13 cellular contexts compared by ENCODE assay signal in the genomic region with DNA sequence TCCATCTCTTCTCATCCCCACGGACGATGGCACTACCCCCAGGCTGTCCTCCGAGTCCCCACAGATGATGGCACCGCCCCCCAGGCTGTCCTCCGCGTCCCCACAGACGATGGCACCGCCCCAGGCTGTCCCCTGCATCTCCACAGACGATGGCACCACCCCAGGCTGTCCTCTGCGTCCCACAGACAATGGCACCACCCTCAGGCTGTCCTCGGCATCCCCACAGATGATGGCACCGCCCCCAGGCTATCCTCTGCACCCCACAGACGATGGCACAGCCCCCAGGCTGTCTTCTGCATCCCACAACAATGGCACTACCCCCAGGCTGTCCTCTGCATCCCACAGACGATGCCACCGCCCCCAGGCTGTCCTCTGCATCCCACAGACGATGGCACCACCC. TPM values are rescaled to one million over a fixed set of nuclear protein-coding genes. Genes with fewer than 3 reads are reported as not detected.
DNase-seq lines count a peak whose midpoint lies in the region; ATAC-seq and TF ChIP-seq lines count a peak whose summit lies in the region.
"Had no signal": no experiment of that assay in that cellular context is flagged by ENCODE, and none has a peak within 500 bp of the region (broad histone marks: within the 10 kb centered on the region; RNA-seq: fewer than 3 reads in every experiment).

No MANE protein-coding gene starts in this region.

- H3K9me3 Mint-ChIP-seq in activated naive CD4-positive, alpha-beta T cell treated with anti-CD3 and anti-CD28 coated beads for 36 hours = no peaks in the 10 kb centered on the region
- no peaks in the 10 kb centered on the region for H3K9me3 Mint-ChIP-seq in stimulated activated effector memory CD8-positive, alpha-beta T cell treated with anti-CD3 and anti-CD28 coated beads, Interleukin-12 subunit alpha, Interleukin-12 subunit beta, amount 100 ng/mL, for 72 hours
- H3K9me3 Mint-ChIP-seq: GM23338 had no signal

- no peaks in the 10 kb centered on the region for H3K9me3 ChIP-seq in adrenal gland (replicated peaks in 1 of 3)

- H3K27ac ChIP-seq in adrenal gland = no peak overlapping the region
- H3K27ac ChIP-seq: HL-60 had no signal

- peak; percentile 70 for ATAC-seq in stimulated activated effector memory CD8-positive, alpha-beta T cell treated with anti-CD3 and anti-CD28 coated beads, Interleukin-12 subunit alpha, Interleukin-12 subunit beta, amount 100 ng/mL, for 72 hours
- ATAC-seq: GM23338 had no signal

- no peak for TF ChIP-seq POLR2A in adrenal gland (IDR thresholded peaks at IDR 0.05)

- H3K36me3 ChIP-seq in adrenal gland (replicated peaks in 1 of 2) = no peaks in the 10 kb centered on the region

- intact Hi-C loops in activated naive CD4-positive, alpha-beta T cell treated with anti-CD3 and anti-CD28 coated beads for 36 hours (cut with micrococcal nuclease) = no loop called here
- intact Hi-C loops in adrenal gland (cut with DNase I) = no loop called here

- no peak overlapping the region for H3K4me3 Mint-ChIP-seq in activated naive CD4-positive, alpha-beta T cell treated with anti-CD3 and anti-CD28 coated beads for 36 hours
- peak overlapping the region; percentile 39 for H3K4me3 Mint-ChIP-seq in stimulated activated effector memory CD8-positive, alpha-beta T cell treated with anti-CD3 and anti-CD28 coated beads, Interleukin-12 subunit alpha, Interleukin-12 subunit beta, amount 100 ng/mL, for 72 hours
- H3K4me3 Mint-ChIP-seq: GM23338 had no signal

- CTCF ChIA-PET in activated naive CD4-positive, alpha-beta T cell treated with anti-CD3 and anti-CD28 coated beads for 36 hours (lab: Charles Lee) = interaction anchor here (0.6 to 0.7 kb wide), 2 partner anchors 16 to 138 kb away, joined by 4 to 5 read pairs; no protein-coding TSS in a partner anchor

- no peaks in the 10 kb centered on the region for H3K4me1 ChIP-seq in adrenal gland (replicated peaks in 1 of 2)

- H3K4me3 ChIP-seq in adrenal gland = no peak overlapping the region
- H3K4me3 ChIP-seq: GM23338, SK-N-MC had no signal

- WGBS in adrenal gland, 4 donors = 61 to 72% (median 68%) methylated on average over 12 to 16 of the region's 16 CpGs

- peak; percentile 38 for DNase-seq in activated naive CD4-positive, alpha-beta T cell treated with anti-CD3 and anti-CD28 coated beads for 36 hours
- no peak for DNase-seq in activated naive CD4-positive, alpha-beta T cell treated with anti-CD3 and anti-CD28 coated beads, Interleukin-2, amount 50 U/mL, for 16 hours
- DNase-seq in HT-29 (ENCODE audit: low spot score) (peak; percentile 31), SW480 (ENCODE audit: low spot score) (peak; percentile 76), adrenal gland (no peak), NCI-H1930 (lab: John Stamatoyannopoulos, UW) (no peak), NCI-H2227 treated with DMSO at 0.1 percent for 48 hours (lab: John Stamatoyannopoulos, UW) (no peak)
- DNase-seq in stimulated activated effector memory CD8-positive, alpha-beta T cell treated with anti-CD3 and anti-CD28 coated beads, Interleukin-12 subunit alpha, Interleukin-12 subunit beta, amount 100 ng/mL, for 72 hours (ENCODE audit: low spot score in 2 of 2) = peak in 1 of 2 donors; percentile 5
- DNase-seq: activated CD4-positive, alpha-beta T cell treated with anti-CD3 and anti-CD28 coated beads for 1 hour; kidney glomerular epithelial cell had no signal

- H3K4me1 Mint-ChIP-seq in activated naive CD4-positive, alpha-beta T cell treated with anti-CD3 and anti-CD28 coated beads for 36 hours (ENCODE audit: low read depth) = peaks cover 16% of the 10 kb centered on the region
- H3K4me1 Mint-ChIP-seq in stimulated activated effector memory CD8-positive, alpha-beta T cell treated with anti-CD3 and anti-CD28 coated beads, Interleukin-12 subunit alpha, Interleukin-12 subunit beta, amount 100 ng/mL, for 72 hours = peaks cover 28% of the 10 kb centered on the region

- no peaks in the 10 kb centered on the region for H3K36me3 Mint-ChIP-seq in activated naive CD4-positive, alpha-beta T cell treated with anti-CD3 and anti-CD28 coated beads for 36 hours (ENCODE audit: low read depth)
- H3K36me3 Mint-ChIP-seq in stimulated activated effector memory CD8-positive, alpha-beta T cell treated with anti-CD3 and anti-CD28 coated beads, Interleukin-12 subunit alpha, Interleukin-12 subunit beta, amount 100 ng/mL, for 72 hours = no peaks in the 10 kb centered on the region

- no peak overlapping the region for H3K27ac Mint-ChIP-seq in activated naive CD4-positive, alpha-beta T cell treated with anti-CD3 and anti-CD28 coated beads for 36 hours
- no peak overlapping the region for H3K27ac Mint-ChIP-seq in stimulated activated effector memory CD8-positive, alpha-beta T cell treated with anti-CD3 and anti-CD28 coated beads, Interleukin-12 subunit alpha, Interleukin-12 subunit beta, amount 100 ng/mL, for 72 hours
- H3K27ac Mint-ChIP-seq: GM23338 had no signal

- no peak for TF ChIP-seq CTCF in adrenal gland (IDR thresholded peaks at IDR 0.05)

- no peaks in the 10 kb centered on the region for H3K27me3 ChIP-seq in adrenal gland

- peaks cover 32% of the 10 kb centered on the region for H3K27me3 Mint-ChIP-seq in activated naive CD4-positive, alpha-beta T cell treated with anti-CD3 and anti-CD28 coated beads for 36 hours (ENCODE audit: low read depth)

RNA-seq across cellular contexts. Expression of a gene that starts 57.4 kb away (rescaled TPM):
- total RNA-seq in activated naive CD4-positive, alpha-beta T cell treated with anti-CD3 and anti-CD28 coated beads for 36 hours = 1 to 10 TPM; 3.4 to 4.0 TPM
- total RNA-seq in HT-29 (2014; rRNA removed; shearing (Covaris generic)) = 5.9 and 6.6 TPM in 2 replicates
- total RNA-seq in adrenal gland = 10 to 100 TPM in 6 of 8 donors, 1 to 10 TPM in 2; 5.7 to 29.8 (median 13.2) TPM
- polyA plus RNA-seq in adrenal gland = 1 to 10 TPM; 2.5 to 6.8 (median 3.7) TPM

Comparison
In these comparisons a context has a peak if more than half of its experiments do, and no peak if none do; other contexts are left out.
1. DNase-seq: peak in activated naive CD4-positive, alpha-beta T cell treated with anti-CD3 and anti-CD28 coated beads for 36 hours (single experiment), HT-29 (single experiment) and SW480 (single experiment); none in activated naive CD4-positive, alpha-beta T cell treated with anti-CD3 and anti-CD28 coated beads, Interleukin-2, amount 50 U/mL, for 16 hours (single experiment), adrenal gland (0 of 7), NCI-H1930 (0 of 2) and NCI-H2227 treated with DMSO at 0.1 percent for 48 hours (single experiment).